In genomic region chr5:73907164-73907563, GRCh38 we compare ENCODE assay signal across 7 cellular contexts.
"Had no signal": no experiment of that assay in that cellular context is flagged by ENCODE, and none has a peak within 500 bp of the region (broad histone marks: within the 10 kb centered on the region; RNA-seq: fewer than 3 reads in every experiment).

No MANE protein-coding gene starts in this region.

- ATAC-seq: HCT116 had no signal

- H3K4me3 ChIP-seq: GM23248, HAP-1 had no signal

- H3K36me3 Mint-ChIP-seq: IgD-negative memory B cell had no signal

- H3K4me1 ChIP-seq: HAP-1 had no signal

- H3K4me3 Mint-ChIP-seq: IgD-negative memory B cell had no signal

- H3K27ac Mint-ChIP-seq: IgD-negative memory B cell had no signal

- H3K36me3 ChIP-seq: HAP-1 had no signal

- DNase-seq: GM23248, GOT3, H7, KBM-7 had no signal

- H3K9me3 ChIP-seq: HAP-1 had no signal

- H3K27ac ChIP-seq: GM23248 had no signal

- H3K9ac ChIP-seq: GM23248 had no signal
